In the genomic region with DNA sequence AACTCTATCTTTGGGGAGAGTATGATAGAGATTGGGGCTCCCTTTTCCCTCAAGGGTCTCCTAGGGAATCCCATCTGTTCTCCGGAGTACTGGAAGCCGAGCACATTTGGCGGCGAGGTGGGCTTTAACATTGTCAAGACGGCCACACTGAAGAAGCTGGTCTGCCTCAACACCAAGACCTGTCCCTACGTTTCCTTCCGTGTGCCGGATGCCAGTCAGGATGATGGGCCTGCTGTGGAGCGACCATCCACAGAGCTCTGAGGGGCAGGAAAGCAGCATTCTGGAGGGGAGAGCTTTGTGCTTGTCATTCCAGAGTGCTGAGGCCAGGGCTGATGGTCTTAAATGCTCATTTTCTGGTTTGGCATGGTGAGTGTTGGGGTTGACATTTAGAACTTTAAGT, we compare ENCODE assay signal across 16 cellular contexts. TPM values are rescaled to one million over a fixed set of nuclear protein-coding genes. Genes with fewer than 3 reads are reported as not detected.
A peak's percentile ranks its signal among the peaks of the same experiment; 100 is the strongest.
DNase-seq lines count a peak whose midpoint lies in the region; ATAC-seq and TF ChIP-seq lines count a peak whose summit lies in the region.
"Had no signal": no experiment of that assay in that cellular context is flagged by ENCODE, and none has a peak within 500 bp of the region (broad histone marks: within the 10 kb centered on the region; RNA-seq: fewer than 3 reads in every experiment).

No MANE protein-coding gene starts in this region.

- ATAC-seq in GM18909 (IDR thresholded peaks at IDR 0.05; ENCODE audit: poor library complexity, unreplicated experiment) (no peak), HG02852 (IDR thresholded peaks at IDR 0.05; ENCODE audit: unreplicated experiment) (no peak), GM19452 (IDR thresholded peaks at IDR 0.05; ENCODE audit: unreplicated experiment) (no peak)
- ATAC-seq: A549, Right ventricle myocardium inferior had no signal

- TF ChIP-seq CTCF in esophagus squamous epithelium (IDR thresholded peaks at IDR 0.05): no peak

- H3K9me3 ChIP-seq in adipocyte (ENCODE audit: control insufficient read depth, low read length) (no peaks in the 10 kb centered on the region), esophagus squamous epithelium (no peaks in the 10 kb centered on the region)
- H3K9me3 ChIP-seq: A549, BLaER1 had no signal

- H3K9ac ChIP-seq in adipocyte (ENCODE audit: low read length): peak overlapping the region; percentile 22
- H3K9ac ChIP-seq: BLaER1 had no signal

- H3K27me3 ChIP-seq in ACC112 (ENCODE audit: insufficient read depth, low read length): no peaks in the 10 kb centered on the region
- no peaks in the 10 kb centered on the region for H3K27me3 ChIP-seq in adipocyte (replicated peaks; ENCODE audit: control insufficient read depth, insufficient read depth, low read length)
- no peaks in the 10 kb centered on the region for H3K27me3 ChIP-seq in esophagus squamous epithelium
- H3K27me3 ChIP-seq: BLaER1 had no signal

- H3K4me1 ChIP-seq in ACC112 (ENCODE audit: control insufficient read depth, insufficient read depth, low read length, unreplicated experiment) (peaks cover 27% of the 10 kb centered on the region), adipocyte (ENCODE audit: control insufficient read depth, insufficient read depth, low read length) (peaks cover 41% of the 10 kb centered on the region), esophagus squamous epithelium (peaks cover 0 to 62% (median 23%) of the 10 kb centered on the region in 3 donors)

- H2AFZ ChIP-seq in ACC112 (ENCODE audit: low read length, unreplicated experiment): no peak overlapping the region

- DNase-seq in adipocyte (ENCODE audit: low read depth) (no peak), esophagus squamous epithelium (lab: John Stamatoyannopoulos, UW) (no peak), posterior vena cava (ENCODE audit: low spot score) (peak; percentile 42), NCI-H1694 (lab: John Stamatoyannopoulos, UW) (no peak)
- DNase-seq: NCI-H1105, NCI-H1694 treated with DMSO at 0.1 percent for 48 hours, NCI-H2107, NCI-H510A treated with DMSO at 0.1 percent for 48 hours, NCI-H774 had no signal

- 94 to 97% methylated on average over 4 to 9 of the region's 9 CpGs for WGBS in esophagus squamous epithelium, 2 donors

- H3K27ac ChIP-seq in ACC112 (ENCODE audit: low read depth, low read length): peak overlapping the region; percentile 23; the same call in 1 of the 2 replicates
- H3K27ac ChIP-seq in esophagus squamous epithelium: peak overlapping the region in 3 of 4 donors; percentile 71 to 85 (median 79)
- H3K27ac ChIP-seq: A549, BLaER1 had no signal

- no peak for TF ChIP-seq POLR2A in esophagus squamous epithelium (IDR thresholded peaks at IDR 0.05)

- intact Hi-C loops in esophagus squamous epithelium (cut with DNase I): no loop called here
- intact Hi-C loops in posterior vena cava (cut with DNase I): no loop called here

- H3K4me3 ChIP-seq in ACC112 (ENCODE audit: low read depth, low read length) (no peak overlapping the region), adipocyte (ENCODE audit: low read length) (no peak overlapping the region), esophagus squamous epithelium (no peak overlapping the region)
- H3K4me3 ChIP-seq: A549, BLaER1 had no signal

- H3K79me2 ChIP-seq in ACC112 (ENCODE audit: control insufficient read depth, insufficient read depth, low read length, unreplicated experiment): no peaks in the 10 kb centered on the region

- H3K36me3 ChIP-seq in ACC112 (ENCODE audit: insufficient read depth, low read length) (peaks cover 25% of the 10 kb centered on the region; the same call in 1 of the 2 replicates), adipocyte (ENCODE audit: control insufficient read depth, insufficient read depth, low read length, severe bottlenecking) (peaks cover 28% of the 10 kb centered on the region), esophagus squamous epithelium (peaks cover 0 to 32% (median 0%) of the 10 kb centered on the region in 3 donors)
- H3K36me3 ChIP-seq: BLaER1 had no signal

RNA-seq across cellular contexts. Expression of gene PTGS1, which starts 21.5 kb away (rescaled TPM):
- total RNA-seq in esophagus squamous epithelium (10 to 100 TPM; 15.6 to 36.1 (median 30.3) TPM), posterior vena cava (10 to 100 TPM; 20.8 to 30.2 TPM)
